Comparison of ENCODE assay signal across 10 cellular contexts in the genomic region with DNA sequence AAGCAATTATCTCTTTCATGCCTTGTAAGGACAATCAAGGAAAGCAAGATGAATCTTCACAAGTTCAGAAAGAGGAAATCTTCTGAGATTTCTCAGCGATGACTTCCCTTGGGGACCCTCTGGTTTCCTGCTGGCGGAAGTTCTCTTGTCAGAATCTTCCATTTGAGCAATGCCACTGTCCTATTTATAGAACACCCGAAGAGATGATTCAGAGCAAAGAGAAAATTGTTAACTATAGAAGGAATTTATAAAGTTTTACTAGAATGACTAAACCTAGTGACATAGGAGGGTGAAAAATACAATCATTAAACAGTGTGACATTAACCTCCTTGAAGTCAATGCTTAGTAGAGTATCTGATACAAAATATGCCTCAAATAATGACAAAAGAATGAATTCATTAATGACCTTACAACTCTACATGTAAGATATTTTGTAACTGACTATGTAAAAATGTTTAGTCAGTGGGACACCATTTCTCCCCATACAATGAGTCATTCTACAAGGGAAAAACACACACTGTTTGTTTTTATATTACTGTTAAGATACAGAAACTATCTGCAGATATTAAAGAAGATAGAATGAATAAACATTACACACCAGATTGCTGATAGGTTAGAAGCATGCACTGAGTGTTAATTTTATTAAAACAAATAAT.
DNase-seq lines count a peak whose midpoint lies in the region; ATAC-seq, FAIRE-seq and TF ChIP-seq lines count a peak whose summit lies in the region.
"Had no signal": no experiment of that assay in that cellular context is flagged by ENCODE, and none has a peak within 500 bp of the region (broad histone marks: within the 10 kb centered on the region; RNA-seq: fewer than 3 reads in every experiment).

No MANE protein-coding gene starts in this region.

- H3F3A ChIP-seq in SK-N-SH (replicated peaks; ENCODE audit: insufficient read depth): no peaks in the 10 kb centered on the region

- H4K20me1 ChIP-seq in SK-N-SH (ENCODE audit: insufficient read depth): no peaks in the 10 kb centered on the region

- TF ChIP-seq CTCF in SK-N-SH (IDR thresholded peaks at IDR 0.05) (no peak), pancreas (IDR thresholded peaks at IDR 0.05) (no peak), breast epithelium (IDR thresholded peaks at IDR 0.05) (no peak)

- no peak for FAIRE-seq in pancreas (lab: Jason Lieb, UNC)

- DNase-seq in SK-N-SH: no peak
- peak; percentile 25 for DNase-seq in RKO (ENCODE audit: low spot score)
- no peak for DNase-seq in left cardiac atrium
- no peak for DNase-seq in activated T-cell treated with anti-CD3 and anti-CD28 coated beads, Interleukin-2, amount 50 U/mL, for 48 hours
- no peak for DNase-seq in pancreas
- DNase-seq in breast epithelium (ENCODE audit: low spot score in 2 of 2): no peak
- DNase-seq: activated gamma-delta T cell treated with Interleukin-2 at 50 U/mL for 16 hours; effector CD8-positive, alpha-beta T cell had no signal

- TF ChIP-seq POLR2A in breast epithelium (IDR thresholded peaks at IDR 0.05): no peak

- H3K4me2 ChIP-seq in SK-N-SH: no peak overlapping the region

- H3K4me3 ChIP-seq in SK-N-SH (ENCODE audit: low read depth in 2 of 2, low read length in 1 of 2) (no peak overlapping the region), pancreas (no peak overlapping the region), breast epithelium (no peak overlapping the region)

- intact Hi-C loops in left cardiac atrium (cut with DNase I): no loop called here
- intact Hi-C loops in pancreas (cut with DNase I): no loop called here
- intact Hi-C loops in breast epithelium (cut with DNase I; ENCODE audit: low total_unique reads): no loop called here

- 0 out of 2 replicates have a peak, but pooled peaks cover 5% of the 10 kb centered on the region for H3K9me2 ChIP-seq in SK-N-SH

- ATAC-seq in SK-N-SH treated with all-trans-retinoic acid at 6 μM for 48 hours (no peak), HG03103 (IDR thresholded peaks at IDR 0.05; ENCODE audit: low read depth, unreplicated experiment) (peak; percentile 61), left cardiac atrium (no peak), pancreas (no peak)

- TF ChIP-seq RAD21 in SK-N-SH (IDR thresholded peaks at IDR 0.05; ENCODE audit: low read length): no peak

- H3K27ac ChIP-seq in SK-N-SH (ENCODE audit: low read depth in 2 of 2, low read length in 1 of 2) (no peak overlapping the region), pancreas (no peak overlapping the region), breast epithelium (no peak overlapping the region)

- CTCF ChIA-PET in SK-N-SH (lab: Yijun Ruan, JAX): no interaction called here

- H3K27me3 ChIP-seq in SK-N-SH (ENCODE audit: insufficient read depth): no peaks in the 10 kb centered on the region
- H3K27me3 ChIP-seq in pancreas: no peaks in the 10 kb centered on the region
- H3K27me3 ChIP-seq in breast epithelium: no peaks in the 10 kb centered on the region

- no peak overlapping the region for H3K9ac ChIP-seq in SK-N-SH

- H3K4me1 ChIP-seq in SK-N-SH (ENCODE audit: control insufficient read depth in 1 of 2, insufficient read depth in 2 of 2, low read depth in 1 of 2, low read length in 1 of 2) (no peaks in the 10 kb centered on the region), pancreas (no peaks in the 10 kb centered on the region), breast epithelium (no peaks in the 10 kb centered on the region)

- no peaks in the 10 kb centered on the region for H3K79me2 ChIP-seq in SK-N-SH (ENCODE audit: insufficient read depth)

- no peaks in the 10 kb centered on the region for H3K36me3 ChIP-seq in SK-N-SH (replicated peaks in 1 of 2; ENCODE audit: control insufficient read depth in 1 of 2, insufficient read depth in 2 of 2, low read length in 1 of 2)
- no peaks in the 10 kb centered on the region for H3K36me3 ChIP-seq in pancreas
- H3K36me3 ChIP-seq in breast epithelium: no peaks in the 10 kb centered on the region

- no peak for TF ChIP-seq EP300 in SK-N-SH (IDR thresholded peaks at IDR 0.05; ENCODE audit: borderline replicate concordance in 1 of 2, low read depth in 1 of 2, low read length in 1 of 2)

- peak overlapping the region; percentile 0; the same call in 1 of the 2 replicates for H2AFZ ChIP-seq in SK-N-SH (ENCODE audit: low read depth)

- POLR2A ChIA-PET in SK-N-SH (lab: Yijun Ruan, JAX): no interaction called here

- WGBS in SK-N-SH (ENCODE audit: low lambda C conversion rate): 14% methylated on average over 3 of the region's 3 CpGs
- WGBS in pancreas, 2 donors: 46 to 65% methylated on average over 3 of the region's 3 CpGs

- peaks cover 10% of the 10 kb centered on the region; the same call in 1 of the 2 replicates for H3K9me3 ChIP-seq in SK-N-SH
- no peaks in the 10 kb centered on the region for H3K9me3 ChIP-seq in pancreas
- no peaks in the 10 kb centered on the region for H3K9me3 ChIP-seq in breast epithelium

TF ChIP-seq in SK-N-SH, 30 proteins besides CTCF, POLR2A, EP300 and RAD21:
- TF ChIP-seq, protein P1, sequence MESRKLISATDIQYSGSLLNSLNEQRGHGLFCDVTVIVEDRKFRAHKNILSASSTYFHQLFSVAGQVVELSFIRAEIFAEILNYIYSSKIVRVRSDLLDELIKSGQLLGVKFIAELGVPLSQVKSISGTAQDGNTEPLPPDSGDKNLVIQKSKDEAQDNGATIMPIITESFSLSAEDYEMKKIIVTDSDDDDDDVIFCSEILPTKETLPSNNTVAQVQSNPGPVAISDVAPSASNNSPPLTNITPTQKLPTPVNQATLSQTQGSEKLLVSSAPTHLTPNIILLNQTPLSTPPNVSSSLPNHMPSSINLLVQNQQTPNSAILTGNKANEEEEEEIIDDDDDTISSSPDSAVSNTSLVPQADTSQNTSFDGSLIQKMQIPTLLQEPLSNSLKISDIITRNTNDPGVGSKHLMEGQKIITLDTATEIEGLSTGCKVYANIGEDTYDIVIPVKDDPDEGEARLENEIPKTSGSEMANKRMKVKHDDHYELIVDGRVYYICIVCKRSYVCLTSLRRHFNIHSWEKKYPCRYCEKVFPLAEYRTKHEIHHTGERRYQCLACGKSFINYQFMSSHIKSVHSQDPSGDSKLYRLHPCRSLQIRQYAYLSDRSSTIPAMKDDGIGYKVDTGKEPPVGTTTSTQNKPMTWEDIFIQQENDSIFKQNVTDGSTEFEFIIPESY (IDR thresholded peaks at IDR 0.05; ENCODE audit: borderline replicate concordance, low read depth): no peak

TF ChIP-seq in SK-N-SH treated with all-trans-retinoic acid at 6 μM for 48 hours, 23 proteins besides CTCF, POLR2A, EP300 and RAD21:
- TF ChIP-seq, protein P2, sequence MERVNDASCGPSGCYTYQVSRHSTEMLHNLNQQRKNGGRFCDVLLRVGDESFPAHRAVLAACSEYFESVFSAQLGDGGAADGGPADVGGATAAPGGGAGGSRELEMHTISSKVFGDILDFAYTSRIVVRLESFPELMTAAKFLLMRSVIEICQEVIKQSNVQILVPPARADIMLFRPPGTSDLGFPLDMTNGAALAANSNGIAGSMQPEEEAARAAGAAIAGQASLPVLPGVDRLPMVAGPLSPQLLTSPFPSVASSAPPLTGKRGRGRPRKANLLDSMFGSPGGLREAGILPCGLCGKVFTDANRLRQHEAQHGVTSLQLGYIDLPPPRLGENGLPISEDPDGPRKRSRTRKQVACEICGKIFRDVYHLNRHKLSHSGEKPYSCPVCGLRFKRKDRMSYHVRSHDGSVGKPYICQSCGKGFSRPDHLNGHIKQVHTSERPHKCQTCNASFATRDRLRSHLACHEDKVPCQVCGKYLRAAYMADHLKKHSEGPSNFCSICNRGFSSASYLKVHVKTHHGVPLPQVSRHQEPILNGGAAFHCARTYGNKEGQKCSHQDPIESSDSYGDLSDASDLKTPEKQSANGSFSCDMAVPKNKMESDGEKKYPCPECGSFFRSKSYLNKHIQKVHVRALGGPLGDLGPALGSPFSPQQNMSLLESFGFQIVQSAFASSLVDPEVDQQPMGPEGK (CRISPR knock-in tag; IDR thresholded peaks at IDR 0.05; ENCODE audit: borderline replicate concordance): no peak
